In genomic region chr9:108367188-108367587, GRCh38 we compare ENCODE assay signal across 26 cellular contexts.
"Had no signal": no experiment of that assay in that cellular context is flagged by ENCODE, and none has a peak within 500 bp of the region (broad histone marks: within the 10 kb centered on the region; RNA-seq: fewer than 3 reads in every experiment).

No MANE protein-coding gene starts in this region.

- H3K36me3 Mint-ChIP-seq: memory B cell; mesothelial cell of epicardium; naive thymus-derived CD8-positive, alpha-beta T cell had no signal

- H3K4me3 ChIP-seq: coronary artery, dorsolateral prefrontal cortex, esophagus muscularis mucosa, gastroesophageal sphincter, heart left ventricle, hepatocyte, left lung, lower lobe of right lung, mucosa of descending colon had no signal

- H3K4me1 ChIP-seq: esophagus muscularis mucosa, foreskin keratinocyte, gastroesophageal sphincter, heart left ventricle, left lung, lower lobe of right lung had no signal

- H3K36me3 ChIP-seq: esophagus muscularis mucosa, gastroesophageal sphincter, heart left ventricle, left lung, lower lobe of right lung had no signal

- H3K27ac ChIP-seq: coronary artery, dorsolateral prefrontal cortex, esophagus muscularis mucosa, foreskin keratinocyte, gastroesophageal sphincter, heart left ventricle, hepatocyte, left lung, lower lobe of right lung had no signal

- H3K79me2 ChIP-seq: hepatocyte had no signal

- FAIRE-seq: colon, endothelial cell of umbilical vein, frontal cortex had no signal

- DNase-seq: dermis blood vessel endothelial cell; dorsolateral prefrontal cortex; effector CD4-positive, alpha-beta T cell; effector memory CD4-positive, alpha-beta T cell; foreskin keratinocyte; heart left ventricle; hypothalamus; immature natural killer cell; islet precursor cell; left cardiac atrium; left lung; left ventricle myocardium superior; lower lobe of right lung; mesendoderm; mucosa of descending colon; naive B cell; naive thymus-derived CD8-positive, alpha-beta T cell had no signal

- H3K27me3 Mint-ChIP-seq: memory B cell; naive B cell; naive thymus-derived CD8-positive, alpha-beta T cell had no signal

- H3K4me2 ChIP-seq: hepatocyte had no signal

- H3K27me3 ChIP-seq: dorsolateral prefrontal cortex, esophagus muscularis mucosa, foreskin keratinocyte, gastroesophageal sphincter, heart left ventricle, hepatocyte, left lung had no signal

- H3K9me3 ChIP-seq: esophagus muscularis mucosa, gastroesophageal sphincter, lower lobe of right lung, mucosa of descending colon had no signal

- H3K27ac Mint-ChIP-seq: immature natural killer cell; memory B cell; mesothelial cell of epicardium; naive B cell; naive thymus-derived CD8-positive, alpha-beta T cell had no signal

- H3K4me3 Mint-ChIP-seq: immature natural killer cell; memory B cell; mesothelial cell of epicardium; naive B cell; naive thymus-derived CD8-positive, alpha-beta T cell had no signal

- H2AFZ ChIP-seq: hepatocyte had no signal

- H3K4me1 Mint-ChIP-seq: immature natural killer cell; memory B cell; mesothelial cell of epicardium; naive B cell; naive thymus-derived CD8-positive, alpha-beta T cell had no signal

- ATAC-seq: foreskin keratinocyte; gastroesophageal sphincter; heart left ventricle; left cardiac atrium; left lung; left ventricle myocardium superior; lower lobe of right lung; mucosa of descending colon; naive thymus-derived CD8-positive, alpha-beta T cell had no signal
